27 cellular contexts compared by ENCODE assay signal in the genomic region with DNA sequence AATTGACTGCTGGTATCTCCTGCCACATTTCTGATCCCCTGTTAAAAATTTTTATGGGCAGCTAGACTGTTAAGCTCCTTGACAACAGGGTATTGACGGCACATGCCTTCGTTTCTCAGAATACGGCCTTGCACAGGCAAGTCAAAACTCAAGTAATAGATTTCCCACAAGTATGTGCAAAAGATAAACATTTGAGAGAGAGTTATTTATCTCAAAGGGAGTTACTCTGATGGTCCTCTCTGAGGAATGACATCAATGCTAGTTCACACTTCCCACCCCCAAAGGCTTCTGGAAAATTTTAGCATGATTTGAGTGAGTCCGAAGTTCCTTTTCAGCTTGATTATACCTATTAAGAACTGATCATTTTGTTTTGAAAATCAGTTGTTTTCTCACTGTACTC.
"Had no signal": no experiment of that assay in that cellular context is flagged by ENCODE, and none has a peak within 500 bp of the region (broad histone marks: within the 10 kb centered on the region; RNA-seq: fewer than 3 reads in every experiment).

No MANE protein-coding gene starts in this region.

- H3K9me3 ChIP-seq: colonic mucosa, testis had no signal

- H3K27me3 Mint-ChIP-seq: dendritic cell treated with granulocyte-macrophage colony-stimulating factor and Interleukin-4, amounts not matched to agents 40 ng/mL and 50 ng/mL, for 4 days; memory B cell; progenitor cell of endocrine pancreas; type B pancreatic cell had no signal

- H3K4me2 ChIP-seq: neural progenitor cell had no signal

- H3K27ac ChIP-seq: colonic mucosa, esophagus squamous epithelium, foreskin keratinocyte, heart right ventricle, neural progenitor cell, parathyroid adenoma, right atrium auricular region, testis, tibial artery had no signal

- DNase-seq: central memory CD4-positive, alpha-beta T cell; colonic mucosa; effector memory CD4-positive, alpha-beta T cell; esophagus squamous epithelium; foreskin keratinocyte; heart right ventricle; hypothalamus; immature natural killer cell; midbrain; naive thymus-derived CD4-positive, alpha-beta T cell; stimulated activated CD4-positive, alpha-beta T cell treated with anti-CD3 and anti-CD28 coated beads, Interleukin-4, amount 100 ng/mL, for 4 hours; stimulated activated naive CD8-positive, alpha-beta T cell treated with anti-CD3 and anti-CD28 coated beads, Interleukin-15, Interleukin-2, amounts not matched to agents 100 U/mL and 50 U/mL, for 24 hours; substantia nigra; testis; tibial artery had no signal

- H3K4me1 Mint-ChIP-seq: immature natural killer cell; memory B cell; naive thymus-derived CD4-positive, alpha-beta T cell; stimulated activated memory B cell treated with anti-CD40 and anti-IgM and Interleukin-4, amounts not matched to agents 10 μg/mL and 1 μg/mL and 100 μg/mL, for 72 hours had no signal

- H3K9ac ChIP-seq: neural progenitor cell, parathyroid adenoma had no signal

- H2AFZ ChIP-seq: neural progenitor cell, parathyroid adenoma had no signal

- H3K36me3 Mint-ChIP-seq: stimulated activated memory B cell treated with anti-CD40 and anti-IgM and Interleukin-4, amounts not matched to agents 10 μg/mL and 1 μg/mL and 100 μg/mL, for 72 hours had no signal

- H3K4me3 Mint-ChIP-seq: dendritic cell treated with granulocyte-macrophage colony-stimulating factor and Interleukin-4, amounts not matched to agents 40 ng/mL and 50 ng/mL, for 4 days; immature natural killer cell; memory B cell; naive thymus-derived CD4-positive, alpha-beta T cell; nephron; neural progenitor cell; stimulated activated memory B cell treated with anti-CD40 and anti-IgM and Interleukin-4, amounts not matched to agents 10 μg/mL and 1 μg/mL and 100 μg/mL, for 72 hours; type B pancreatic cell had no signal

- ATAC-seq: foreskin keratinocyte; gastroesophageal sphincter; heart right ventricle; naive thymus-derived CD4-positive, alpha-beta T cell; sciatic nerve; stimulated activated memory B cell treated with anti-CD40 and anti-IgM and Interleukin-4, amounts not matched to agents 10 μg/mL and 1 μg/mL and 100 μg/mL, for 72 hours; stimulated activated naive CD8-positive, alpha-beta T cell treated with anti-CD3 and anti-CD28 coated beads, Interleukin-15, Interleukin-2, amounts not matched to agents 100 U/mL and 50 U/mL, for 24 hours had no signal

- H3K27me3 ChIP-seq: colonic mucosa, esophagus squamous epithelium, gastroesophageal sphincter, heart right ventricle, neural progenitor cell, right atrium auricular region, testis, tibial artery had no signal

- H3K36me3 ChIP-seq: colonic mucosa, esophagus squamous epithelium, gastroesophageal sphincter, heart right ventricle, neural progenitor cell, right atrium auricular region, tibial artery had no signal

- H3K4me3 ChIP-seq: colonic mucosa, esophagus squamous epithelium, gastroesophageal sphincter, heart right ventricle, lung, neural progenitor cell, right atrium auricular region, testis, tibial artery had no signal

- H3K27ac Mint-ChIP-seq: dendritic cell treated with granulocyte-macrophage colony-stimulating factor and Interleukin-4, amounts not matched to agents 40 ng/mL and 50 ng/mL, for 4 days; immature natural killer cell; memory B cell; naive thymus-derived CD4-positive, alpha-beta T cell; neural progenitor cell; progenitor cell of endocrine pancreas; stimulated activated memory B cell treated with anti-CD40 and anti-IgM and Interleukin-4, amounts not matched to agents 10 μg/mL and 1 μg/mL and 100 μg/mL, for 72 hours; type B pancreatic cell had no signal

- H3K4me1 ChIP-seq: colonic mucosa, esophagus squamous epithelium, foreskin keratinocyte, gastroesophageal sphincter, heart right ventricle, neural progenitor cell, parathyroid adenoma, right atrium auricular region, tibial artery had no signal

- H3K79me2 ChIP-seq: parathyroid adenoma had no signal
